20 cellular contexts compared by ENCODE assay signal in genomic region chr5:120151181-120151580, GRCh38.
DNase-seq lines count a peak whose midpoint lies in the region; ATAC-seq and TF ChIP-seq lines count a peak whose summit lies in the region.
"Had no signal": no experiment of that assay in that cellular context is flagged by ENCODE, and none has a peak within 500 bp of the region (broad histone marks: within the 10 kb centered on the region; RNA-seq: fewer than 3 reads in every experiment).

No MANE protein-coding gene starts in this region.

- TF ChIP-seq CTCF in RWPE2 (IDR thresholded peaks at IDR 0.05; ENCODE audit: poor library complexity, severe bottlenecking), result no peak
- no peak for TF ChIP-seq CTCF in osteoblast (IDR thresholded peaks at IDR 0.05; ENCODE audit: extremely low read depth, low read depth, low read length)

- no peaks in the 10 kb centered on the region for H4K20me1 ChIP-seq in osteoblast (ENCODE audit: insufficient read depth, low read length)

- DNase-seq in DMS53 (lab: John Stamatoyannopoulos, UW), result peak; percentile 22
- DNase-seq in DMS53 treated with DMSO at 0.1 percent for 48 hours (lab: John Stamatoyannopoulos, UW; ENCODE audit: unreplicated experiment), result no peak
- no peak for DNase-seq in RWPE2 (ENCODE audit: low spot score)
- no peak for DNase-seq in epithelial cell of prostate (ENCODE audit: low read depth, low spot score)
- no peak for DNase-seq in osteoblast (ENCODE audit: insufficient read length, low spot score, missing footprints)
- DNase-seq in left cardiac atrium, result no peak
- no peak for DNase-seq in NCI-H2227 (lab: John Stamatoyannopoulos, UW; ENCODE audit: unreplicated experiment)
- DNase-seq: AML-193; C1 segment of cervical spinal cord; CD8-positive, alpha-beta T cell; GDM1; KBM-7; NCI-H1092 treated with DMSO at 0.1 percent for 48 hours; NCI-H1436 treated with DMSO at 0.1 percent for 48 hours; NCI-H1930; NCI-H226; NCI-H510A treated with DMSO at 0.1 percent for 48 hours; NCI-H748 treated with DMSO at 0.1 percent for 48 hours had no signal

- no peak overlapping the region for H3K4me2 ChIP-seq in osteoblast (ENCODE audit: insufficient read depth, low read length)

- H2AFZ ChIP-seq in osteoblast (ENCODE audit: low read length), result peak overlapping the region; percentile 81

- intact Hi-C loops in left cardiac atrium (cut with DNase I), result loop anchor here in 1 of 2 donors (10.0 kb wide), 1 partner anchor 294 kb away; no protein-coding TSS in a partner anchor

- H3K36me3 ChIP-seq in RWPE2 (ENCODE audit: low read depth), result no peaks in the 10 kb centered on the region
- H3K36me3 ChIP-seq in osteoblast (ENCODE audit: insufficient read depth, low read length), result no peaks in the 10 kb centered on the region

- H3K79me2 ChIP-seq in osteoblast (ENCODE audit: insufficient read depth, low read length), result no peaks in the 10 kb centered on the region

- H3K27me3 ChIP-seq in RWPE2 (ENCODE audit: insufficient read depth, poor library complexity, severe bottlenecking) (no peaks in the 10 kb centered on the region), osteoblast (ENCODE audit: insufficient read depth, low read length) (no peaks in the 10 kb centered on the region)

- peak overlapping the region; percentile 73 for H3K27ac ChIP-seq in RWPE2 (ENCODE audit: poor library complexity, severe bottlenecking)
- peak overlapping the region; percentile 84 for H3K27ac ChIP-seq in epithelial cell of prostate
- peak overlapping the region; percentile 83 for H3K27ac ChIP-seq in osteoblast (ENCODE audit: low read depth, low read length)
- H3K27ac ChIP-seq: 22Rv1 had no signal

- H3K4me3 ChIP-seq in RWPE2 (ENCODE audit: severe bottlenecking) (no peak overlapping the region), osteoblast (ENCODE audit: insufficient read depth, low read length) (no peak overlapping the region)

- H3K9me3 ChIP-seq in RWPE2 (ENCODE audit: severe bottlenecking), result no peaks in the 10 kb centered on the region
- no peaks in the 10 kb centered on the region for H3K9me3 ChIP-seq in osteoblast (ENCODE audit: low read depth, low read length)

- no peak for ATAC-seq in RWPE2 (ENCODE audit: low read depth)
- no peak for ATAC-seq in left cardiac atrium
- no peak for ATAC-seq in GM21576 (IDR thresholded peaks at IDR 0.05; ENCODE audit: unreplicated experiment)
- ATAC-seq: CD8-positive, alpha-beta T cell had no signal

- H3K4me1 ChIP-seq in RWPE2 (ENCODE audit: insufficient read depth, poor library complexity, severe bottlenecking) (peaks cover 12% of the 10 kb centered on the region), osteoblast (ENCODE audit: insufficient read depth, low read length) (peaks cover 19% of the 10 kb centered on the region)
